ENCODE assay signal across 16 cellular contexts in the genomic region with DNA sequence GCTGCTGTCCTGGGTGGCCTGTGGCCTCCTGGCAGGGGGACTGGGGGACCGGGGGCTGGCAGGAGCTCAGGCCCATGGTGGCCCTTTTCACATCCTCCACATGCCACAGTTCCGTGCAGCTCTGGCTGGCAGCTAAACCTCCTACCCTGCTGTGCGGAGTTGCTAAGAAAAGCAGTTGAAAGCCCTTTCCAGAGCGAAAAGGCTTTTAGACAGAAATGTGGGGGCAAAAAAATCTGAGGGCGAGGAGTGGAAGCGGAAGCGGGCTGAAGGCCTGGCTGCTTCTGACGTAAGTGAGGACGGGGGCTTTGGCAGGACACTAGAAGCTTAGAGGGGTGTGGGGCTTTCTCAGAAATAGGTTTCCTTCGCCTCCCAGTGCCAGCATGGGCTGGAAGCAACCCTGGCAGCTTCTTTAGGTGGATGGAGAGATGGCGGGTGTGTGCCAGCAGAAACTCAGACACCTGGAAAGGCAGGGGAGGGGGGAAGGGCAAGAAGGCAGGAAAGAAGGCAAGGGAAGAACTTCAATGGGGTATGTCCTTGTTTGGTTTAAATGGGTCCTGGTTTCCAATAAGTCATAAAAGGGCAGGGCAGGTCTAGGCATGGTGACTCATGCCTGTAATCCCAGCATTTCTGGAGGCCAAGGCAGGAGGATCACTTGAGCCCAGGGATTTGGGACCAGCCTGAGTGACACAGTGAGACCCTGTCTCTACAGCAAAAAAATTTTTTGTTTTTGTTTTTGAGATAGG. TPM values are rescaled to one million over a fixed set of nuclear protein-coding genes. Genes with fewer than 3 reads are reported as not detected.
DNase-seq lines count a peak whose midpoint lies in the region; ATAC-seq and TF ChIP-seq lines count a peak whose summit lies in the region.
"Had no signal": no experiment of that assay in that cellular context is flagged by ENCODE, and none has a peak within 500 bp of the region (broad histone marks: within the 10 kb centered on the region; RNA-seq: fewer than 3 reads in every experiment).

No MANE protein-coding gene starts in this region.

- H3K27ac Mint-ChIP-seq in CD4-positive, alpha-beta memory T cell = peak overlapping the region in 5 of 7 donors; percentile 55 to 77 (median 67)
- peak overlapping the region in 9 of 10 donors; percentile 1 to 78 (median 46) for H3K27ac Mint-ChIP-seq in naive thymus-derived CD8-positive, alpha-beta T cell
- H3K27ac Mint-ChIP-seq in activated CD8-positive, alpha-beta T cell treated with anti-CD3 and anti-CD28 coated beads, Interleukin-2, amount 10 ng/mL, durations not matched to agents 7 days and 5 days = no peak overlapping the region
- H3K27ac Mint-ChIP-seq: stimulated activated naive CD8-positive, alpha-beta T cell treated with anti-CD3 and anti-CD28 coated beads, Interleukin-15, Interleukin-2, amounts not matched to agents 100 ng/mL and 50 ng/mL, for 24 hours had no signal

- peaks cover 80% of the 10 kb centered on the region for H3K4me1 ChIP-seq in CD4-positive, alpha-beta memory T cell (ENCODE audit: insufficient read depth, low read length)

- TF ChIP-seq POLR2A in erythroblast (IDR thresholded peaks at IDR 0.05; ENCODE audit: low read length) = no peak

- no peaks in the 10 kb centered on the region for H3K27me3 Mint-ChIP-seq in CD4-positive, alpha-beta memory T cell
- H3K27me3 Mint-ChIP-seq in naive thymus-derived CD8-positive, alpha-beta T cell = peaks cover 0 to 7% (median 0%) of the 10 kb centered on the region in 5 donors
- peaks cover 32% of the 10 kb centered on the region for H3K27me3 Mint-ChIP-seq in activated CD8-positive, alpha-beta T cell treated with anti-CD3 and anti-CD28 coated beads, Interleukin-2, amount 10 ng/mL, durations not matched to agents 7 days and 5 days (ENCODE audit: low read depth)

- no peak for ATAC-seq in naive thymus-derived CD8-positive, alpha-beta T cell
- ATAC-seq in activated CD8-positive, alpha-beta T cell treated with anti-CD3 and anti-CD28 coated beads, Interleukin-2, amount 10 ng/mL, durations not matched to agents 7 days and 5 days = no peak
- ATAC-seq in HG02798 (IDR thresholded peaks at IDR 0.05; ENCODE audit: poor library complexity, unreplicated experiment) = no peak
- ATAC-seq in GM18870 (IDR thresholded peaks at IDR 0.05; ENCODE audit: unreplicated experiment) = no peak
- ATAC-seq: heart left ventricle, HepG2 had no signal

- CTCF ChIA-PET in CD4-positive, alpha-beta memory T cell (lab: Charles Lee; ENCODE audit: partially characterized antibody) = interaction anchor here (1.2 to 11.9 kb wide), 2 partner anchors 11 to 24 kb away, joined by 5 to 187 read pairs; a partner anchor contains a TSS
- CTCF ChIA-PET in activated CD8-positive, alpha-beta T cell treated with anti-CD3 and anti-CD28 coated beads, Interleukin-2, amount 10 ng/mL, durations not matched to agents 7 days and 5 days (lab: Charles Lee) = interaction anchor here (1.7 kb wide), 1 partner anchor 96 kb away, joined by 7 read pairs; no protein-coding TSS in a partner anchor

- H3K4me1 Mint-ChIP-seq in CD4-positive, alpha-beta memory T cell = peaks cover 21 to 85% (median 57%) of the 10 kb centered on the region in 4 donors
- peaks cover 16 to 80% (median 62%) of the 10 kb centered on the region in 4 donors for H3K4me1 Mint-ChIP-seq in naive thymus-derived CD8-positive, alpha-beta T cell
- peaks cover 27% of the 10 kb centered on the region for H3K4me1 Mint-ChIP-seq in activated CD8-positive, alpha-beta T cell treated with anti-CD3 and anti-CD28 coated beads, Interleukin-2, amount 10 ng/mL, durations not matched to agents 7 days and 5 days (ENCODE audit: low read depth)

- no peak overlapping the region for H3K27ac ChIP-seq in CD4-positive, alpha-beta memory T cell (ENCODE audit: low read depth, low read length)
- H3K27ac ChIP-seq: heart left ventricle had no signal

- H3K36me3 ChIP-seq in CD4-positive, alpha-beta memory T cell (ENCODE audit: insufficient read depth, low read length) = no peaks in the 10 kb centered on the region
- H3K36me3 ChIP-seq: heart left ventricle had no signal

- intact Hi-C loops in CD4-positive, alpha-beta memory T cell (cut with micrococcal nuclease) = no loop called here

- no peak for TF ChIP-seq CTCF in astrocyte of the cerebellum (IDR thresholded peaks at IDR 0.05; ENCODE audit: low read depth, low read length, missing control alignments)

- no peaks in the 10 kb centered on the region for H3K9me3 ChIP-seq in CD4-positive, alpha-beta memory T cell (ENCODE audit: control insufficient read depth in 1 of 2, low read length in 2 of 2)
- H3K9me3 ChIP-seq: heart left ventricle had no signal

- no peak overlapping the region for H3K4me3 ChIP-seq in CD4-positive, alpha-beta memory T cell (ENCODE audit: low read length in 2 of 2)
- no peak overlapping the region for H3K4me3 ChIP-seq in astrocyte of the cerebellum (ENCODE audit: low read depth, low read length)
- H3K4me3 ChIP-seq: heart left ventricle, lung had no signal

- peaks cover 0 to 3% of the 10 kb centered on the region in 2 donors for H3K36me3 Mint-ChIP-seq in CD4-positive, alpha-beta memory T cell
- peaks cover 0 to 9% (median 0%) of the 10 kb centered on the region in 3 donors for H3K36me3 Mint-ChIP-seq in naive thymus-derived CD8-positive, alpha-beta T cell
- peaks cover 3% of the 10 kb centered on the region for H3K36me3 Mint-ChIP-seq in activated CD8-positive, alpha-beta T cell treated with anti-CD3 and anti-CD28 coated beads, Interleukin-2, amount 10 ng/mL, durations not matched to agents 7 days and 5 days (ENCODE audit: low read depth)

- in situ Hi-C loops in KBM-7 (cut with MboI; ENCODE audit: low pct_unique_long_range_greater_than_20kb, low sequenced_read_pairs) = no loop called here
- in situ Hi-C loops in astrocyte of the cerebellum (cut with HindIII; ENCODE audit: low sequenced_read_pairs) = no loop called here

- POLR2A ChIA-PET in CD4-positive, alpha-beta memory T cell (lab: Charles Lee; ENCODE audit: partially characterized antibody) = interaction anchor here (9.8 kb wide), 1 partner anchor 11 kb away, joined by 262 read pairs; a partner anchor contains a TSS
- POLR2A ChIA-PET in naive thymus-derived CD8-positive, alpha-beta T cell (lab: Charles Lee) = interaction anchor here (9.1 kb wide), 1 partner anchor 13 kb away, joined by 303 read pairs; a partner anchor contains a TSS
- POLR2A ChIA-PET in activated CD8-positive, alpha-beta T cell treated with anti-CD3 and anti-CD28 coated beads, Interleukin-2, amount 10 ng/mL, durations not matched to agents 7 days and 5 days (lab: Charles Lee) = no interaction called here

- DNase-seq in CD4-positive, alpha-beta memory T cell = no peak
- DNase-seq in KBM-7 = peak; percentile 66
- DNase-seq in astrocyte of the cerebellum (ENCODE audit: low read depth) = peak; percentile 11
- DNase-seq in naive thymus-derived CD8-positive, alpha-beta T cell = no peak
- no peak for DNase-seq in activated CD8-positive, alpha-beta T cell treated with anti-CD3 and anti-CD28 coated beads, Interleukin-2, amount 10 ng/mL, durations not matched to agents 7 days and 5 days
- DNase-seq in erythroblast (lab: John Stamatoyannopoulos, UW) = no peak
- DNase-seq: effector memory CD4-positive, alpha-beta T cell; heart left ventricle; stimulated activated CD4-positive, alpha-beta T cell treated with anti-CD3 and anti-CD28 coated beads, Interleukin-4, amount 100 ng/mL, for 4 hours had no signal

- H3K4me3 Mint-ChIP-seq in CD4-positive, alpha-beta memory T cell = peak overlapping the region in 6 of 8 donors; percentile 21 to 63 (median 45)
- peak overlapping the region in 5 of 10 donors; percentile 1 to 74 (median 23) for H3K4me3 Mint-ChIP-seq in naive thymus-derived CD8-positive, alpha-beta T cell
- H3K4me3 Mint-ChIP-seq in activated CD8-positive, alpha-beta T cell treated with anti-CD3 and anti-CD28 coated beads, Interleukin-2, amount 10 ng/mL, durations not matched to agents 7 days and 5 days = no peak overlapping the region
- H3K4me3 Mint-ChIP-seq: stimulated activated naive CD8-positive, alpha-beta T cell treated with anti-CD3 and anti-CD28 coated beads, Interleukin-15, Interleukin-2, amounts not matched to agents 100 ng/mL and 50 ng/mL, for 24 hours had no signal

- H3K27me3 ChIP-seq in CD4-positive, alpha-beta memory T cell (ENCODE audit: insufficient read depth, low read length) = no peaks in the 10 kb centered on the region

- no peaks in the 10 kb centered on the region for H3K9me3 Mint-ChIP-seq in CD4-positive, alpha-beta memory T cell
- H3K9me3 Mint-ChIP-seq in naive thymus-derived CD8-positive, alpha-beta T cell = no peaks in the 10 kb centered on the region
- no peaks in the 10 kb centered on the region for H3K9me3 Mint-ChIP-seq in activated CD8-positive, alpha-beta T cell treated with anti-CD3 and anti-CD28 coated beads, Interleukin-2, amount 10 ng/mL, durations not matched to agents 7 days and 5 days (ENCODE audit: insufficient read depth)
- H3K9me3 Mint-ChIP-seq: stimulated activated naive CD8-positive, alpha-beta T cell treated with anti-CD3 and anti-CD28 coated beads, Interleukin-15, Interleukin-2, amounts not matched to agents 100 ng/mL and 50 ng/mL, for 24 hours had no signal

RNA-seq across cellular contexts. Expression of a gene that starts 11.2 kb away (rescaled TPM):
- 100 to 1,000 TPM; 230 to 235 TPM for total RNA-seq in CD4-positive, alpha-beta memory T cell
- 10 to 100 TPM; 34.8 to 78.9 TPM for polyA plus RNA-seq in CD4-positive, alpha-beta memory T cell
- total RNA-seq in naive thymus-derived CD8-positive, alpha-beta T cell = 100 to 1,000 TPM; 234 to 243 TPM
- polyA plus RNA-seq in naive thymus-derived CD8-positive, alpha-beta T cell = 10 to 100 TPM; 47.1 to 71.0 (median 52.5) TPM
- 100 to 1,000 TPM; 151 to 152 TPM for total RNA-seq in activated CD8-positive, alpha-beta T cell treated with anti-CD3 and anti-CD28 coated beads, Interleukin-2, amount 10 ng/mL, durations not matched to agents 7 days and 5 days

RNA-seq across cellular contexts. Expression of a gene that starts 45.4 kb away (rescaled TPM):
- 1 to 10 TPM; 4.7 to 5.6 TPM for total RNA-seq in CD4-positive, alpha-beta memory T cell
- not detected for polyA plus RNA-seq in CD4-positive, alpha-beta memory T cell
- 1 to 10 TPM; 7.2 to 8.0 TPM for total RNA-seq in naive thymus-derived CD8-positive, alpha-beta T cell
- polyA plus RNA-seq in naive thymus-derived CD8-positive, alpha-beta T cell = under 1 TPM in 1 of 3 donors, not detected in 2; 0.52 TPM
- total RNA-seq in activated CD8-positive, alpha-beta T cell treated with anti-CD3 and anti-CD28 coated beads, Interleukin-2, amount 10 ng/mL, durations not matched to agents 7 days and 5 days = 1 to 10 TPM; 6.9 to 7.4 TPM

RNA-seq across cellular contexts. Expression of a gene that starts 55.5 kb away (rescaled TPM):
- not detected for total RNA-seq in CD4-positive, alpha-beta memory T cell
- under 1 TPM; 0.12 to 0.16 TPM for polyA plus RNA-seq in CD4-positive, alpha-beta memory T cell
- total RNA-seq in naive thymus-derived CD8-positive, alpha-beta T cell = under 1 TPM; 0.25 to 0.73 TPM
- under 1 TPM in 2 of 3 donors, not detected in 1; 0.16 to 0.18 TPM for polyA plus RNA-seq in naive thymus-derived CD8-positive, alpha-beta T cell
- under 1 TPM; 0.37 TPM for total RNA-seq in activated CD8-positive, alpha-beta T cell treated with anti-CD3 and anti-CD28 coated beads, Interleukin-2, amount 10 ng/mL, durations not matched to agents 7 days and 5 days
- total RNA-seq: renal cortical epithelial cell, RPMI7951 had no signal

RNA-seq across cellular contexts. Expression of a gene that starts 58.6 kb away (rescaled TPM):
- total RNA-seq in CD4-positive, alpha-beta memory T cell = not detected
- not detected for polyA plus RNA-seq in CD4-positive, alpha-beta memory T cell
- not detected for total RNA-seq in naive thymus-derived CD8-positive, alpha-beta T cell
- not detected for polyA plus RNA-seq in naive thymus-derived CD8-positive, alpha-beta T cell
- total RNA-seq in activated CD8-positive, alpha-beta T cell treated with anti-CD3 and anti-CD28 coated beads, Interleukin-2, amount 10 ng/mL, durations not matched to agents 7 days and 5 days = not detected
- total RNA-seq: HepG2 had no signal
- polyA plus RNA-seq: HepG2 had no signal

Comparison
In these comparisons a context has a peak if more than half of its experiments do, and no peak if none do; other contexts are left out.
1. DNase-seq: peak in KBM-7 (single experiment) and astrocyte of the cerebellum (single experiment); none in CD4-positive, alpha-beta memory T cell (0 of 5), naive thymus-derived CD8-positive, alpha-beta T cell (0 of 10), activated CD8-positive, alpha-beta T cell treated with anti-CD3 and anti-CD28 coated beads, Interleukin-2, amount 10 ng/mL, durations not matched to agents 7 days and 5 days (single experiment) and erythroblast (0 of 2).